In genomic region chr11:116543099-116543498, GRCh38 we compare ENCODE assay signal across 30 cellular contexts.
"Had no signal": no experiment of that assay in that cellular context is flagged by ENCODE, and none has a peak within 500 bp of the region (broad histone marks: within the 10 kb centered on the region; RNA-seq: fewer than 3 reads in every experiment).

No MANE protein-coding gene starts in this region.

- H3K4me3 ChIP-seq: ascending aorta, cardiac muscle cell had no signal

- H3K27me3 ChIP-seq: ascending aorta had no signal

- H3K27ac ChIP-seq: ascending aorta, cardiac muscle cell, VCaP had no signal

- ATAC-seq: activated CD4-positive, alpha-beta T cell treated with anti-CD3 and anti-CD28 coated beads for 36 hours; activated CD8-positive, alpha-beta memory T cell treated with anti-CD3 and anti-CD28 coated beads, Interleukin-2, amount 10 ng/mL, durations not matched to agents 7 days and 5 days; activated CD8-positive, alpha-beta T cell treated with anti-CD3 and anti-CD28 coated beads, Interleukin-2, amount 10 ng/mL, durations not matched to agents 7 days and 5 days; activated naive CD8-positive, alpha-beta T cell treated with anti-CD3 and anti-CD28 coated beads, Interleukin-2, amount 50 U/mL, for 24 hours had no signal

- H3K9me3 ChIP-seq: ascending aorta had no signal

- FAIRE-seq: bronchial epithelial cell, TTC549 had no signal

- DNase-seq: activated B cell treated with CpG ODN at 0.5 μM for 24 hours; activated CD4-positive, alpha-beta memory T cell treated with anti-CD3 and anti-CD28 coated beads, Interleukin-2, amount 10 ng/mL, durations not matched to agents 7 days and 5 days; activated CD4-positive, alpha-beta T cell treated with anti-CD3 and anti-CD28 coated beads for 1 hour; activated CD4-positive, alpha-beta T cell treated with anti-CD3 and anti-CD28 coated beads for 36 hours; activated CD4-positive, alpha-beta T cell treated with anti-CD3 and anti-CD28 coated beads for 48 hours; activated CD4-positive, alpha-beta T cell treated with anti-CD3 and anti-CD28 coated beads, Interleukin-2, amount 10 ng/mL, durations not matched to agents 7 days and 5 days; activated CD4-positive, alpha-beta T cell treated with anti-CD3 and anti-CD28 coated beads, Interleukin-2, amount 50 U/mL, for 48 hours; activated CD8-positive, alpha-beta memory T cell treated with anti-CD3 and anti-CD28 coated beads for 24 hours; activated CD8-positive, alpha-beta memory T cell treated with anti-CD3 and anti-CD28 coated beads, Interleukin-2, amount 10 ng/mL, durations not matched to agents 7 days and 5 days; activated CD8-positive, alpha-beta memory T cell treated with anti-CD3 and anti-CD28 coated beads, Interleukin-2, amount 50 U/mL, for 48 hours; activated CD8-positive, alpha-beta T cell treated with anti-CD3 and anti-CD28 coated beads, Interleukin-2, amount 10 ng/mL, durations not matched to agents 7 days and 5 days; activated effector memory CD4-positive, alpha-beta T cell treated with Interleukin-2 at 50 U/mL for 16 hours; activated gamma-delta T cell; activated naive CD4-positive, alpha-beta T cell treated with anti-CD3 and anti-CD28 coated beads, Interleukin-2, amount 10 ng/mL, durations not matched to agents 7 days and 5 days; activated naive CD4-positive, alpha-beta T cell treated with Interleukin-2 at 50 U/mL for 16 hours; activated naive CD8-positive, alpha-beta T cell treated with anti-CD3 and anti-CD28 coated beads, Interleukin-2, amount 10 ng/mL, durations not matched to agents 7 days and 5 days; activated naive CD8-positive, alpha-beta T cell treated with anti-CD3 and anti-CD28 coated beads, Interleukin-2, amount 50 U/mL, for 24 hours; activated T-cell treated with anti-CD3 and anti-CD28 coated beads, Interleukin-2, amount 50 U/mL, for 24 hours; activated T-cell treated with anti-CD3 and anti-CD28 coated beads, Interleukin-2, amount 50 U/mL, for 48 hours; amygdala; anterior cingulate cortex; caudate nucleus; T-helper 1 cell; T-helper 2 cell; T-helper 9 cell had no signal

- H3K36me3 ChIP-seq: ascending aorta, cardiac muscle cell had no signal

- H3K4me1 ChIP-seq: ascending aorta had no signal
